In the genomic region with DNA sequence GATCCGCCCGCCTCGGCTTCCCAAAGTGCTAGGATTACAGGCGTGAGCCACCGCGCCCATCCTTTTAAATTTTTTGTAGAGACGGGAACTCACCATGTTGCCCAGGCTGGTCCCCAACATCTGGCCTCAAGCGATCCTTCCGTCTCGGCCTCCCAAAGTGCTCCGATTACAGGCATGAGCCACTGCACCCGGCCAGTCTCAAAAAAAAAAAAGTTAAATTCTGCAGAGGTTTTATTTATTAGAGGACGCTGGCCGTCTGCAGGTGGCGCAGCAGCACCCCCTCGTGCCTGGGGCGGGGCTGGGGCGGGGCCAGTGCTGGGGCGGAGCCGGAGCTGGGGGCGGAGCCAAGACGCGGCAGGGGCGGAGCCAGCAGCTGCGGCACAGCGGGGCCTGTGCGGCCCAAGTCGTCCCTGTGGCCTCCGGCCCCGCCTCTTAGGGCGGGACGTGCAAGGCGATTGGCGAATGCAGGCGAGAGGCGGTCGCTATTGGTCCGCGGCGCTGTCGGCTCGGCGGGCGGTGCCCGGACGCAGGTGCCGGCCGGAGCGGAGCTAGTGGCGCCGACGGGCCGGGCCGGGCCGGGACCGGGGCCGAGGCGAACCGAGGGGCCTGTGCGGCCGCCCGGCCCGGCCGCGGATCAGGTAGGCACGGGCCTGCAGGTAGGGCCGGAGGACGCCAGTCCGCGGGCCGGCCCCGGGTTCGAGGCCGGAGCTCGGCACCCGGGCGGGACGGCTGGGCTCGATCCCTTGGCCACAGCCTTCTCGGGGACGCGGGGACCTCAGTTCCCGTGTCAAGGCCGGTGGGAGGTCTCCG, we compare ENCODE assay signal across 8 cellular contexts. TPM values are rescaled to one million over a fixed set of nuclear protein-coding genes. Genes with fewer than 3 reads are reported as not detected.
DNase-seq lines count a peak whose midpoint lies in the region; ATAC-seq and TF ChIP-seq lines count a peak whose summit lies in the region.

A gene with protein sequence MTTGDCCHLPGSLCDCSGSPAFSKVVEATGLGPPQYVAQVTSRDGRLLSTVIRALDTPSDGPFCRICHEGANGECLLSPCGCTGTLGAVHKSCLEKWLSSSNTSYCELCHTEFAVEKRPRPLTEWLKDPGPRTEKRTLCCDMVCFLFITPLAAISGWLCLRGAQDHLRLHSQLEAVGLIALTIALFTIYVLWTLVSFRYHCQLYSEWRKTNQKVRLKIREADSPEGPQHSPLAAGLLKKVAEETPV (plus strand): TSS at position 523 of the 810 bp plus-strand sequence. CDS start 8,536 bp downstream, outside the sequence.

- no peaks in the 10 kb centered on the region for H3K27me3 Mint-ChIP-seq in T-helper 17 cell

- H3K27ac ChIP-seq in right atrium auricular region (peak within 1 kb of the TSS; percentile 71 to 82), uterus (peak within 1 kb of the TSS; percentile 33 to 70)

- no peaks in the 10 kb centered on the region for H3K36me3 Mint-ChIP-seq in T-helper 17 cell (ENCODE audit: low read depth)

- TF ChIP-seq POLR2A in uterus (IDR thresholded peaks at IDR 0.05) = peak in 1 of 2 donors; percentile 75

- H3K4me1 Mint-ChIP-seq in T-helper 17 cell = peaks cover 6% of the 10 kb centered on the region

- H3K9me3 ChIP-seq in T-helper 17 cell (ENCODE audit: control insufficient read depth, low read length, poor library complexity, severe bottlenecking) (no peaks in the 10 kb centered on the region), right atrium auricular region (no peaks in the 10 kb centered on the region), uterus (no peaks in the 10 kb centered on the region)

- no peaks in the 10 kb centered on the region for H3K36me3 ChIP-seq in right atrium auricular region
- H3K36me3 ChIP-seq in uterus = no peaks in the 10 kb centered on the region

- TF ChIP-seq CTCF in right atrium auricular region (IDR thresholded peaks at IDR 0.05) = peak; percentile 49 to 86
- peak; percentile 62 to 85 (median 76) for TF ChIP-seq CTCF in uterus (IDR thresholded peaks at IDR 0.05)

- peak within 1 kb of the TSS; percentile 87 to 89 for H3K4me3 ChIP-seq in right atrium auricular region
- peak within 1 kb of the TSS; percentile 58 to 94 for H3K4me3 ChIP-seq in uterus

- intact Hi-C loops in uterus (cut with DNase I; ENCODE audit: low total_unique reads) = no loop called here

- H3K27ac Mint-ChIP-seq in T-helper 17 cell = no peak within 1 kb of the TSS

- peak within 1 kb of the TSS; percentile 74 for H3K4me3 Mint-ChIP-seq in T-helper 17 cell

- peak; percentile 64 to 88 for DNase-seq in NCI-H187 (lab: John Stamatoyannopoulos, UW)
- peak; percentile 91 to 97 (median 94) for DNase-seq in T-helper 17 cell
- peak; percentile 69 to 98 (median 92) for DNase-seq in amygdala (lab: John Stamatoyannopoulos, UW)
- DNase-seq in right atrium auricular region (ENCODE audit: low spot score) = peak; percentile 96
- peak; percentile 98 for DNase-seq in putamen (ENCODE audit: low spot score)
- peak; percentile 95 to 98 for DNase-seq in uterus

- ATAC-seq in GM18502 (IDR thresholded peaks at IDR 0.05; ENCODE audit: poor library complexity, unreplicated experiment) (peak; percentile 99), HG02943 (IDR thresholded peaks at IDR 0.05; ENCODE audit: low read depth, unreplicated experiment) (peak; percentile 96), T-helper 17 cell (peak; percentile 99)

- H3K4me1 ChIP-seq in right atrium auricular region = peaks cover 0 to 38% of the 10 kb centered on the region in 2 donors
- no peaks in the 10 kb centered on the region for H3K4me1 ChIP-seq in uterus

- H3K27me3 ChIP-seq in right atrium auricular region = no peaks in the 10 kb centered on the region
- H3K27me3 ChIP-seq in uterus = no peaks in the 10 kb centered on the region

RNA-seq across cellular contexts. Expression of the gene that starts here (rescaled TPM):
- total RNA-seq in T-helper 17 cell (100 to 1,000 TPM in 1 of 2 donors, 10 to 100 TPM in 1; 26.9 to 108 TPM), right atrium auricular region (100 to 1,000 TPM; 222 to 270 TPM), uterus (100 to 1,000 TPM in 1 of 4 donors, 10 to 100 TPM in 3; 44.1 to 161 (median 62.8) TPM)

Comparison
In these comparisons a context has a peak if more than half of its experiments do, and no peak if none do; other contexts are left out.
1. Peak in every context shown above with its lines: DNase-seq, ATAC-seq, H3K4me3 ChIP-seq and H3K27ac ChIP-seq.